In genomic region chr7:150311146-150311545, GRCh38 we compare ENCODE assay signal across 28 cellular contexts. TPM values are rescaled to one million over a fixed set of nuclear protein-coding genes. Genes with fewer than 3 reads are reported as not detected.
"Had no signal": no experiment of that assay in that cellular context is flagged by ENCODE, and none has a peak within 500 bp of the region (broad histone marks: within the 10 kb centered on the region; RNA-seq: fewer than 3 reads in every experiment).

No MANE protein-coding gene starts in this region.

- H3K4me1 ChIP-seq: esophagus squamous epithelium, gastroesophageal sphincter had no signal

- H3K36me3 ChIP-seq: brain microvascular endothelial cell, esophagus squamous epithelium, gastroesophageal sphincter had no signal

- H3K27me3 Mint-ChIP-seq: activated CD4-positive, alpha-beta memory T cell treated with anti-CD3 and anti-CD28 coated beads, Interleukin-2, amount 10 ng/mL, durations not matched to agents 7 days and 5 days; activated CD4-positive, alpha-beta T cell treated with anti-CD3 and anti-CD28 coated beads for 36 hours; activated CD4-positive, alpha-beta T cell treated with anti-CD3 and anti-CD28 coated beads, Interleukin-2, amount 10 ng/mL, durations not matched to agents 24 days and 14 days; activated naive CD8-positive, alpha-beta T cell; activated T-helper 17 cell treated with anti-CD3 and anti-CD28 coated beads, Interleukin-2, amount 50 U/mL, for 72 hours; central memory CD8-positive, alpha-beta T cell; effector memory CD8-positive, alpha-beta T cell had no signal

- H3K9me3 ChIP-seq: esophagus squamous epithelium, gastroesophageal sphincter had no signal

- H3K27ac Mint-ChIP-seq: activated CD4-positive, alpha-beta memory T cell treated with anti-CD3 and anti-CD28 coated beads, Interleukin-2, amount 10 ng/mL, durations not matched to agents 7 days and 5 days; activated CD4-positive, alpha-beta T cell treated with anti-CD3 and anti-CD28 coated beads for 36 hours; activated CD4-positive, alpha-beta T cell treated with anti-CD3 and anti-CD28 coated beads, Interleukin-2, amount 10 ng/mL, durations not matched to agents 24 days and 14 days; activated naive CD8-positive, alpha-beta T cell; activated T-helper 17 cell treated with anti-CD3 and anti-CD28 coated beads, Interleukin-2, amount 50 U/mL, for 72 hours; effector memory CD8-positive, alpha-beta T cell had no signal

- H3K4me3 ChIP-seq: coronary artery, esophagus squamous epithelium, gastroesophageal sphincter had no signal

- H3K9me3 Mint-ChIP-seq: activated CD4-positive, alpha-beta memory T cell treated with anti-CD3 and anti-CD28 coated beads, Interleukin-2, amount 10 ng/mL, durations not matched to agents 7 days and 5 days; activated T-cell treated with anti-CD3 and anti-CD28 coated beads, Interleukin-2, amount 50 U/mL, for 4 hours; activated T-helper 17 cell treated with anti-CD3 and anti-CD28 coated beads, Interleukin-2, amount 50 U/mL, for 72 hours; central memory CD8-positive, alpha-beta T cell; effector memory CD8-positive, alpha-beta T cell had no signal

- H3K27ac ChIP-seq: brain microvascular endothelial cell, coronary artery, epithelial cell of prostate, esophagus squamous epithelium, gastroesophageal sphincter had no signal

- DNase-seq: activated CD4-positive, alpha-beta memory T cell treated with anti-CD3 and anti-CD28 coated beads, Interleukin-2, amount 10 ng/mL, durations not matched to agents 7 days and 5 days; activated CD4-positive, alpha-beta T cell treated with anti-CD3 and anti-CD28 coated beads for 36 hours; activated CD4-positive, alpha-beta T cell treated with anti-CD3 and anti-CD28 coated beads, Interleukin-2, amount 10 ng/mL, durations not matched to agents 24 days and 14 days; activated CD4-positive, alpha-beta T cell treated with anti-CD3 and anti-CD28 coated beads, Interleukin-2, amount 50 U/mL, for 4 hours; activated CD4-positive, CD25-positive, alpha-beta regulatory T cell; activated CD4-positive, CD25-positive, alpha-beta regulatory T cell treated with anti-CD3 and anti-CD28 coated beads, Interleukin-2, amount 50 U/mL, for 72 hours; activated effector memory CD4-positive, alpha-beta T cell treated with Interleukin-2 at 50 U/mL for 16 hours; activated gamma-delta T cell treated with Interleukin-2 at 50 U/mL for 16 hours; activated naive CD4-positive, alpha-beta T cell treated with anti-CD3 and anti-CD28 coated beads, Interleukin-2, amount 50 U/mL, for 16 hours; activated naive CD4-positive, alpha-beta T cell treated with Interleukin-2 at 50 U/mL for 16 hours; activated T-cell treated with anti-CD3 and anti-CD28 coated beads, Interleukin-2, amount 50 U/mL, for 4 hours; amniotic stem cell; anterior cingulate cortex; brain microvascular endothelial cell; dermis blood vessel endothelial cell; effector CD4-positive, alpha-beta T cell; effector memory CD8-positive, alpha-beta T cell; esophagus squamous epithelium; T-helper 2 cell had no signal

- H3K4me1 Mint-ChIP-seq: activated CD4-positive, alpha-beta T cell treated with anti-CD3 and anti-CD28 coated beads for 36 hours had no signal

- H3K27me3 ChIP-seq: brain microvascular endothelial cell, esophagus squamous epithelium, gastroesophageal sphincter had no signal

- H3K4me3 Mint-ChIP-seq: activated CD4-positive, alpha-beta memory T cell treated with anti-CD3 and anti-CD28 coated beads, Interleukin-2, amount 10 ng/mL, durations not matched to agents 7 days and 5 days; activated CD4-positive, alpha-beta T cell treated with anti-CD3 and anti-CD28 coated beads for 36 hours; activated CD4-positive, alpha-beta T cell treated with anti-CD3 and anti-CD28 coated beads, Interleukin-2, amount 10 ng/mL, durations not matched to agents 24 days and 14 days; activated naive CD8-positive, alpha-beta T cell; activated T-cell treated with anti-CD3 and anti-CD28 coated beads, Interleukin-2, amount 50 U/mL, for 4 hours; activated T-helper 17 cell treated with anti-CD3 and anti-CD28 coated beads, Interleukin-2, amount 50 U/mL, for 72 hours; central memory CD8-positive, alpha-beta T cell; effector memory CD8-positive, alpha-beta T cell had no signal

- ATAC-seq: activated CD4-positive, alpha-beta T cell treated with anti-CD3 and anti-CD28 coated beads for 36 hours; activated T-cell treated with anti-CD3 and anti-CD28 coated beads, Interleukin-2, amount 50 U/mL, for 4 hours; activated T-helper 17 cell treated with anti-CD3 and anti-CD28 coated beads, Interleukin-2, amount 50 U/mL, for 72 hours; effector memory CD8-positive, alpha-beta T cell; gastroesophageal sphincter had no signal

RNA-seq across cellular contexts. Expression of gene LRRC61, which starts 12.0 kb away (rescaled TPM):
- total RNA-seq: endothelial cell of umbilical vein had no signal

RNA-seq across cellular contexts. Expression of gene ACTR3C, which starts 12.2 kb away (rescaled TPM):
- total RNA-seq: endothelial cell of umbilical vein had no signal

RNA-seq across cellular contexts. Expression of gene RARRES2, which starts 30.3 kb away (rescaled TPM):
- total RNA-seq: activated CD4-positive, alpha-beta memory T cell treated with anti-CD3 and anti-CD28 coated beads, Interleukin-2, amount 10 ng/mL, durations not matched to agents 7 days and 5 days; activated CD4-positive, alpha-beta T cell treated with anti-CD3 and anti-CD28 coated beads for 36 hours; activated CD4-positive, alpha-beta T cell treated with anti-CD3 and anti-CD28 coated beads, Interleukin-2, amount 10 ng/mL, durations not matched to agents 24 days and 14 days; activated T-helper 17 cell treated with anti-CD3 and anti-CD28 coated beads, Interleukin-2, amount 50 U/mL, for 72 hours; endothelial cell of umbilical vein; glomerular endothelial cell; T-helper 1 cell treated with Interleukin-12 subunit alpha and Interleukin-12 subunit beta and Interleukin-4 antibody, amounts not matched to agents 30 ng/mL and 1 ng/mL, for 36 hours had no signal
- polyA plus RNA-seq: endothelial cell of umbilical vein had no signal
